ENCODE assay signal across 22 cellular contexts in the genomic region with DNA sequence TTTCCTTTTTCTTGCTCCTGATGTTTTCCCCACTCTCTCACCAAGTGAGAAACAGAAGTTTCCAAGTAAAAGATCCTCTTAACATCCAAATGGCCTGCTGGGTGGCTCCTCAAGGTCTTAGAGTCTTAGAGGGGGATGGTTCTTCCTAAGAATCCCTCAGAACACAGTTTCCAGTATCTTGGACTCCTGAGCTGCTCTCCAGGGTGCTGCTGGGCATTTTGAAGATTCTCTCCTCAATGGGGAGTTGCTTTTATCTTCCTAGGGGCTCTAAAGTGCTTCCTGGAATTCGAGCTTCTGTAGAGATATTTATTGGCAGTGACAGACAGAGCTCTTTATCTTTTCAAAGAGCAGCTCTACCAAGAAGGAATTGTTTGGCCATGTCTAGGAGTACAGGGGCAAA.
"Had no signal": no experiment of that assay in that cellular context is flagged by ENCODE, and none has a peak within 500 bp of the region (broad histone marks: within the 10 kb centered on the region; RNA-seq: fewer than 3 reads in every experiment).

No MANE protein-coding gene starts in this region.

- H3K27ac Mint-ChIP-seq: activated CD4-positive, alpha-beta T cell treated with anti-CD3 and anti-CD28 coated beads, Interleukin-2, amount 10 ng/mL, durations not matched to agents 24 days and 14 days; activated CD8-positive, alpha-beta T cell treated with anti-CD3 and anti-CD28 coated beads, Interleukin-2, amount 10 ng/mL, durations not matched to agents 7 days and 5 days; activated naive CD4-positive, alpha-beta T cell treated with anti-CD3 and anti-CD28 coated beads, Interleukin-2, amount 10 ng/mL, durations not matched to agents 7 days and 5 days; activated naive CD8-positive, alpha-beta T cell treated with anti-CD3 and anti-CD28 coated beads, Interleukin-2, amount 50 U/mL, for 24 hours; dendritic cell treated with granulocyte-macrophage colony-stimulating factor and Interleukin-4, amounts not matched to agents 40 ng/mL and 50 ng/mL, for 4 days; memory B cell; naive B cell; stimulated activated effector memory CD8-positive, alpha-beta T cell treated with anti-CD3 and anti-CD28 coated beads, Interleukin-12 subunit alpha, Interleukin-12 subunit beta, amount 100 ng/mL, for 72 hours; type B pancreatic cell had no signal

- H3K4me1 ChIP-seq: ascending aorta, pancreas, right lobe of liver, testis had no signal

- H3K4me3 ChIP-seq: ascending aorta, mucosa of descending colon, pancreas, right lobe of liver, testis had no signal

- DNase-seq: activated CD4-positive, alpha-beta T cell treated with anti-CD3 and anti-CD28 coated beads, Interleukin-2, amount 10 ng/mL, durations not matched to agents 24 days and 14 days; activated CD8-positive, alpha-beta memory T cell treated with anti-CD3 and anti-CD28 coated beads, Interleukin-2, amount 50 U/mL, for 4 hours; activated CD8-positive, alpha-beta T cell treated with anti-CD3 and anti-CD28 coated beads, Interleukin-2, amount 10 ng/mL, durations not matched to agents 7 days and 5 days; activated effector memory CD4-positive, alpha-beta T cell treated with Interleukin-2 at 50 U/mL for 16 hours; activated naive CD4-positive, alpha-beta T cell treated with anti-CD3 and anti-CD28 coated beads, Interleukin-2, amount 10 ng/mL, durations not matched to agents 7 days and 5 days; activated naive CD8-positive, alpha-beta T cell treated with anti-CD3 and anti-CD28 coated beads, Interleukin-2, amount 50 U/mL, for 24 hours; activated T-cell treated with anti-CD3 and anti-CD28 coated beads, Interleukin-2, amount 50 U/mL, for 48 hours; effector CD8-positive, alpha-beta T cell; mucosa of descending colon; naive B cell; pancreas; right lobe of liver; small intestine; stimulated activated CD4-positive, alpha-beta T cell treated with anti-CD3 and anti-CD28 coated beads, Interleukin-4, amount 100 ng/mL, for 24 hours; T1000; testis had no signal

- ATAC-seq: activated CD8-positive, alpha-beta T cell treated with anti-CD3 and anti-CD28 coated beads, Interleukin-2, amount 10 ng/mL, durations not matched to agents 7 days and 5 days; activated naive CD8-positive, alpha-beta T cell treated with anti-CD3 and anti-CD28 coated beads, Interleukin-2, amount 50 U/mL, for 24 hours; mucosa of descending colon; pancreas; right lobe of liver; stimulated activated effector memory CD8-positive, alpha-beta T cell treated with anti-CD3 and anti-CD28 coated beads, Interleukin-12 subunit alpha, Interleukin-12 subunit beta, amount 100 ng/mL, for 72 hours had no signal

- H3K9me3 ChIP-seq: ascending aorta, mucosa of descending colon, neutrophil, pancreas, right lobe of liver, testis had no signal

- H3K27ac ChIP-seq: ascending aorta, neutrophil, pancreas, right lobe of liver, testis had no signal

- H3K36me3 ChIP-seq: ascending aorta, neutrophil, pancreas, right lobe of liver had no signal

- H3K4me1 Mint-ChIP-seq: activated CD4-positive, alpha-beta T cell treated with anti-CD3 and anti-CD28 coated beads, Interleukin-2, amount 10 ng/mL, durations not matched to agents 24 days and 14 days; activated naive CD4-positive, alpha-beta T cell treated with anti-CD3 and anti-CD28 coated beads, Interleukin-2, amount 10 ng/mL, durations not matched to agents 7 days and 5 days; activated naive CD8-positive, alpha-beta T cell treated with anti-CD3 and anti-CD28 coated beads, Interleukin-2, amount 50 U/mL, for 24 hours; memory B cell; naive B cell; stimulated activated effector memory CD8-positive, alpha-beta T cell treated with anti-CD3 and anti-CD28 coated beads, Interleukin-12 subunit alpha, Interleukin-12 subunit beta, amount 100 ng/mL, for 72 hours had no signal

- H3K4me3 Mint-ChIP-seq: activated CD4-positive, alpha-beta T cell treated with anti-CD3 and anti-CD28 coated beads, Interleukin-2, amount 10 ng/mL, durations not matched to agents 24 days and 14 days; activated CD8-positive, alpha-beta T cell treated with anti-CD3 and anti-CD28 coated beads, Interleukin-2, amount 10 ng/mL, durations not matched to agents 7 days and 5 days; activated naive CD4-positive, alpha-beta T cell treated with anti-CD3 and anti-CD28 coated beads, Interleukin-2, amount 10 ng/mL, durations not matched to agents 7 days and 5 days; activated naive CD8-positive, alpha-beta T cell treated with anti-CD3 and anti-CD28 coated beads, Interleukin-2, amount 50 U/mL, for 24 hours; dendritic cell treated with granulocyte-macrophage colony-stimulating factor and Interleukin-4, amounts not matched to agents 40 ng/mL and 50 ng/mL, for 4 days; memory B cell; naive B cell; stimulated activated effector memory CD8-positive, alpha-beta T cell treated with anti-CD3 and anti-CD28 coated beads, Interleukin-12 subunit alpha, Interleukin-12 subunit beta, amount 100 ng/mL, for 72 hours; type B pancreatic cell had no signal

- H3K27me3 Mint-ChIP-seq: activated CD4-positive, alpha-beta T cell treated with anti-CD3 and anti-CD28 coated beads, Interleukin-2, amount 10 ng/mL, durations not matched to agents 24 days and 14 days; activated naive CD4-positive, alpha-beta T cell treated with anti-CD3 and anti-CD28 coated beads, Interleukin-2, amount 10 ng/mL, durations not matched to agents 7 days and 5 days; activated naive CD8-positive, alpha-beta T cell treated with anti-CD3 and anti-CD28 coated beads, Interleukin-2, amount 50 U/mL, for 24 hours; dendritic cell treated with granulocyte-macrophage colony-stimulating factor and Interleukin-4, amounts not matched to agents 40 ng/mL and 50 ng/mL, for 4 days; memory B cell; type B pancreatic cell had no signal

- H3K9me3 Mint-ChIP-seq: activated CD4-positive, alpha-beta T cell treated with anti-CD3 and anti-CD28 coated beads, Interleukin-2, amount 10 ng/mL, durations not matched to agents 24 days and 14 days; activated naive CD4-positive, alpha-beta T cell treated with anti-CD3 and anti-CD28 coated beads, Interleukin-2, amount 10 ng/mL, durations not matched to agents 7 days and 5 days; activated naive CD8-positive, alpha-beta T cell treated with anti-CD3 and anti-CD28 coated beads, Interleukin-2, amount 50 U/mL, for 24 hours; dendritic cell treated with granulocyte-macrophage colony-stimulating factor and Interleukin-4, amounts not matched to agents 40 ng/mL and 50 ng/mL, for 4 days; memory B cell; type B pancreatic cell had no signal

- H3K36me3 Mint-ChIP-seq: activated naive CD4-positive, alpha-beta T cell treated with anti-CD3 and anti-CD28 coated beads, Interleukin-2, amount 10 ng/mL, durations not matched to agents 7 days and 5 days; memory B cell; naive B cell; stimulated activated effector memory CD8-positive, alpha-beta T cell treated with anti-CD3 and anti-CD28 coated beads, Interleukin-12 subunit alpha, Interleukin-12 subunit beta, amount 100 ng/mL, for 72 hours; type B pancreatic cell had no signal

- H3K27me3 ChIP-seq: ascending aorta, neutrophil, pancreas, right lobe of liver, testis had no signal
